Comparison of ENCODE assay signal across 8 cellular contexts in the genomic region with DNA sequence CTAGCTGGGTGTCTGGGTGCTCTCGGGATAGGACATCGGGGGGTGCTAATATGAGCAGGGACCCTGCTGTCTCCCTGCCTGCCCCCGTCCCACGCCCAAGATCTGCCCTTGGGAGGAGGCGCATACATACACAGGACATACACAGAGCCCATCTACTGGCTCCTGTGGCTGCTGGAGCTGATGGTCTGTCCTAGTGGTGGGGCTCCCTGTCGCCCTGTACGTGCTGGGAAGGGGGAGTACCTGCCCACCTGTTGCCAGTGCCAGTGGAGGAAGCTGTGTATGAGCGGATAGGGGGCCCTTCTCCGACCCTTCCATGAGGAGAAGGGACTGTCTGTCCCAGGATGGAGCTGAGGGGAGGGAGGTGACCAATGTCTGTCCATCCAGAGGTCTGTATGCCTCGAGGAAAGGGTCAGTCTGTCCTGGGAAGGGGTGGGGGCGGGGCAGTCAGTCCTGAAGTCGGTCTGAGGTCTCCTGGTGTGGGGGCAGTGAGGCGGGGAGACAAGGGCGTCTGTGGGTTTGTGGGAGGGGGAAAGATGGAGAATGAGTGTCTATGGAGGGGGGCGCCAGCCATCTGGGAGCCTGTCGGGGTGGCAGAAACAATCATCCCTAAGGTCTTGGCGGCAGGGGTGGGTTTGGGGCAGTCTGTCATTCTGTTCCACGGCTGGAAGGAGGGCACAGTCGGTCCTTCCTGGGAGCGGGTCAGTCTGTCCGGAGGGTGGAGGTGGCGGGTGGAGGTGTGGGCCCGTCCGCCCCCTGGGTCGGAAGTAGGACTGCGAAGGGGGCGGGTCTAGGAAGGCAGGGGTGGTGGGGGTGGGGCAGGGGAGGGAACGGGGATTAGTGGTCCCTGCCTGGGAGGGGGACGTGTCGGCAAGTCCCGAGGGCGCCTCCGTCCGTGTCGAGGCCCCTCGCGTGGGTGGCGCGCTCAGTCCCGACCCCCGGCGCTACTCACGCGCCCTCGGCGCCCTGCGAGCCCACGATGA. TPM values are rescaled to one million over a fixed set of nuclear protein-coding genes. Genes with fewer than 3 reads are reported as not detected.
DNase-seq lines count a peak whose midpoint lies in the region; ATAC-seq and TF ChIP-seq lines count a peak whose summit lies in the region.

No MANE protein-coding gene starts in this region.

- DNase-seq in stimulated activated CD4-positive, alpha-beta T cell treated with anti-CD3 and anti-CD28 coated beads, Interleukin-12 subunit alpha, Interleukin-12 subunit beta, amount 100 ng/mL, for 4 hours: peak; percentile 30
- DNase-seq in stimulated activated CD4-positive, alpha-beta T cell treated with anti-CD3 and anti-CD28 coated beads, Interleukin-4, amount 100 ng/mL, for 1 hour: no peak
- peak; percentile 24 for DNase-seq in T-helper 2 cell treated with Interferon-gamma antibody and Interleukin-4, amounts not matched to agents 5 μg/mL and 100 μg/mL, for 36 hours (ENCODE audit: low spot score)
- no peak for DNase-seq in esophagus squamous epithelium (lab: John Stamatoyannopoulos, UW)
- DNase-seq in NCI-H2081 treated with DMSO at 0.1 percent for 48 hours (lab: John Stamatoyannopoulos, UW): no peak
- no peak for DNase-seq in effector CD4-positive, alpha-beta T cell

- intact Hi-C loops in esophagus squamous epithelium (cut with DNase I): loop anchor here (5.0 kb wide), 1 partner anchor 39 kb away; a partner anchor contains a TSS

- H2AFZ ChIP-seq in neuron (ENCODE audit: low read depth, low read length): no peak overlapping the region

- H3K4me1 Mint-ChIP-seq in T-helper 2 cell treated with Interferon-gamma antibody and Interleukin-4, amounts not matched to agents 5 μg/mL and 100 μg/mL, for 36 hours (ENCODE audit: low read depth): peaks cover 45% of the 10 kb centered on the region

- H3K9me3 ChIP-seq in esophagus squamous epithelium (no peaks in the 10 kb centered on the region), neuron (ENCODE audit: low read length) (no peaks in the 10 kb centered on the region)

- H3K4me1 ChIP-seq in esophagus squamous epithelium: peaks cover 40 to 68% (median 44%) of the 10 kb centered on the region in 3 donors
- peaks cover 14% of the 10 kb centered on the region for H3K4me1 ChIP-seq in neuron (ENCODE audit: insufficient read depth, low read length)

- peaks cover 0 to 29% (median 4%) of the 10 kb centered on the region in 3 donors for H3K36me3 ChIP-seq in esophagus squamous epithelium
- H3K36me3 ChIP-seq in neuron (ENCODE audit: insufficient read depth, low read length): peaks cover 5% of the 10 kb centered on the region

- peak overlapping the region; percentile 83 for H3K27ac Mint-ChIP-seq in T-helper 2 cell treated with Interferon-gamma antibody and Interleukin-4, amounts not matched to agents 5 μg/mL and 100 μg/mL, for 36 hours

- peak overlapping the region; percentile 90 for H3K4me3 Mint-ChIP-seq in T-helper 2 cell treated with Interferon-gamma antibody and Interleukin-4, amounts not matched to agents 5 μg/mL and 100 μg/mL, for 36 hours

- 0 to 14% methylated on average over 7 to 8 of the region's 48 CpGs for WGBS in esophagus squamous epithelium, 2 donors

- no peaks in the 10 kb centered on the region for H3K27me3 Mint-ChIP-seq in T-helper 2 cell treated with Interferon-gamma antibody and Interleukin-4, amounts not matched to agents 5 μg/mL and 100 μg/mL, for 36 hours (ENCODE audit: low read depth)

- H3K4me3 ChIP-seq in esophagus squamous epithelium: peak overlapping the region; percentile 94 to 100 (median 98)
- H3K4me3 ChIP-seq in neuron (ENCODE audit: low read length): peak overlapping the region; percentile 95

- no peak for TF ChIP-seq POLR2A in esophagus squamous epithelium (IDR thresholded peaks at IDR 0.05)

- no peaks in the 10 kb centered on the region for H3K9me3 Mint-ChIP-seq in T-helper 2 cell treated with Interferon-gamma antibody and Interleukin-4, amounts not matched to agents 5 μg/mL and 100 μg/mL, for 36 hours

- H3K27ac ChIP-seq in esophagus squamous epithelium: peak overlapping the region; percentile 96 to 99 (median 99)

- no peak for TF ChIP-seq CTCF in esophagus squamous epithelium (IDR thresholded peaks at IDR 0.05)

- no peaks in the 10 kb centered on the region for H3K27me3 ChIP-seq in esophagus squamous epithelium
- H3K27me3 ChIP-seq in neuron (ENCODE audit: insufficient read depth, low read length): no peaks in the 10 kb centered on the region

- ATAC-seq in HG03039 (IDR thresholded peaks at IDR 0.05; ENCODE audit: unreplicated experiment): peak; percentile 16

- H3K36me3 Mint-ChIP-seq in T-helper 2 cell treated with Interferon-gamma antibody and Interleukin-4, amounts not matched to agents 5 μg/mL and 100 μg/mL, for 36 hours (ENCODE audit: low read depth): peaks cover 38% of the 10 kb centered on the region

RNA-seq across cellular contexts. Expression of a gene that starts 0.7 kb away (rescaled TPM):
- 10 to 100 TPM; 40.7 to 55.1 (median 47.0) TPM for total RNA-seq in esophagus squamous epithelium

RNA-seq across cellular contexts. Expression of a gene that starts 30.7 kb away (rescaled TPM):
- 10 to 100 TPM; 29.1 to 94.2 (median 63.3) TPM for total RNA-seq in esophagus squamous epithelium

RNA-seq across cellular contexts. Expression of a gene that starts 30.8 kb away (rescaled TPM):
- total RNA-seq in esophagus squamous epithelium: 1 to 10 TPM in 3 of 4 donors, under 1 TPM in 1; 0.47 to 9.2 (median 3.1) TPM

RNA-seq across cellular contexts. Expression of a gene that starts 36.7 kb away (rescaled TPM):
- 10 to 100 TPM; 18.9 to 76.4 (median 40.7) TPM for total RNA-seq in esophagus squamous epithelium

RNA-seq across cellular contexts. Expression of a gene that starts 59.4 kb away (rescaled TPM):
- total RNA-seq in esophagus squamous epithelium: 1 to 10 TPM in 1 of 4 donors, under 1 TPM in 2, not detected in 1; 0.19 to 5.7 (median 0.19) TPM

Comparison
In these comparisons a context has a peak if more than half of its experiments do, and no peak if none do; other contexts are left out.
1. DNase-seq: peak in stimulated activated CD4-positive, alpha-beta T cell treated with anti-CD3 and anti-CD28 coated beads, Interleukin-12 subunit alpha, Interleukin-12 subunit beta, amount 100 ng/mL, for 4 hours (single experiment) and T-helper 2 cell treated with Interferon-gamma antibody and Interleukin-4, amounts not matched to agents 5 μg/mL and 100 μg/mL, for 36 hours (single experiment); none in stimulated activated CD4-positive, alpha-beta T cell treated with anti-CD3 and anti-CD28 coated beads, Interleukin-4, amount 100 ng/mL, for 1 hour (single experiment), esophagus squamous epithelium (single experiment), NCI-H2081 treated with DMSO at 0.1 percent for 48 hours (single experiment) and effector CD4-positive, alpha-beta T cell (single experiment).